Comparison of ENCODE assay signal across 18 cellular contexts in genomic region chr9:79308012-79308411, GRCh38.
A peak's percentile ranks its signal among the peaks of the same experiment; 100 is the strongest.
DNase-seq lines count a peak whose midpoint lies in the region.
"Had no signal": no experiment of that assay in that cellular context is flagged by ENCODE, and none has a peak within 500 bp of the region (broad histone marks: within the 10 kb centered on the region; RNA-seq: fewer than 3 reads in every experiment).

No MANE protein-coding gene starts in this region.

- DNase-seq in ELF-1 (ENCODE audit: low read depth, low spot score) (peak; percentile 25), M059J (ENCODE audit: low read depth) (peak; percentile 3), islet precursor cell (peak; percentile 64), HPDE6-E6E7 (ENCODE audit: extremely low spot score) (no peak), DMS153 treated with DMSO at 0.1 percent for 48 hours (lab: John Stamatoyannopoulos, UW; ENCODE audit: unreplicated experiment) (no peak), mucosa of gallbladder (ENCODE audit: low spot score) (no peak)
- DNase-seq in activated naive CD4-positive, alpha-beta T cell treated with Interleukin-2 at 50 U/mL for 16 hours: no peak
- DNase-seq: 8988T; ACHN; BE2C; Caco-2; Calu3; CD4-positive, alpha-beta T cell; CD8-positive, alpha-beta T cell; DMS53; DMS79; DND-41; GDM1 had no signal

Comparison
In these comparisons a context has a peak if more than half of its experiments do, and no peak if none do; other contexts are left out.
1. DNase-seq: peak in ELF-1 (single experiment), M059J (single experiment) and islet precursor cell (single experiment); none in HPDE6-E6E7 (single experiment), DMS153 treated with DMSO at 0.1 percent for 48 hours (single experiment), activated naive CD4-positive, alpha-beta T cell treated with Interleukin-2 at 50 U/mL for 16 hours (single experiment) and mucosa of gallbladder (single experiment).